Comparison of ENCODE assay signal across 8 cellular contexts in the genomic region with DNA sequence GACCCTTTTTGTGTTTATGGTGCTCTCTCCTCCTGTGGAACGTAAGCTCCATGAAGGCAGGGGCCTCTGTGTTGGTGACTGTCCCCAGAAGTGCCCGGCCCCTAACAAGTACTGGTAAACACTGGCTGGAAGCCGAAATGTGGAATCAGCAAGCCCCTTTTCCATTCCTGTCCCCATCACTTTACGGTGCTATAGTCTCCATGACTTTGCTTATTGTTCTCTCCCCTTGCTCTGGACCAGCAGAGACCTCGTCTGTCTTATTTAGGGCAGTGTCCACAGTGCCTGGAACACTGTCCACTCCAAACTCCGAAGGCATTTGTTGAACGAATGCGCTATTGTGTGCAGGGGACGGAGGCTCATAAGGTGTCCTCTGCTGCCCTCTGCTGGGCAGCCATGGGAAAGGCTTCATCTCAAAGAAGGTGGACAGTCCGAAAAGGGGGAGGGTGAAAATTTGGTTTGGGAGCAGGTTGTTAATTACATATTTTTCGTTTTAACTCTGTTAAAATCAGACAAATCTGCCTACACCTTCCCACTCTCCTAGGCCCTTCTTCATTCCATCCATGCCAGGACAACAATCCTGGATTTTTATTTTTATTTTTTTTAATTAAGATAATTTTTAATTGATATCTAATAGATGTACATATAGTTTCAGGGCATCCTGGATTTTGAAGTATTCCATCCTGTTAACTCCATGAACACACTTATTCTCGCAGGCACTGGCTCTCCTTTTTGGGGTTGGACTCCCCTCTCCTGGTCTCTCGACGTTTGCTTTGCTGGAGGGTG.
DNase-seq lines count a peak whose midpoint lies in the region; ATAC-seq and TF ChIP-seq lines count a peak whose summit lies in the region.

No MANE protein-coding gene starts in this region.

- H3K36me3 Mint-ChIP-seq in T-helper 2 cell treated with Interferon-gamma antibody and Interleukin-4, amounts not matched to agents 5 μg/mL and 100 μg/mL, for 36 hours (ENCODE audit: low read depth): no peaks in the 10 kb centered on the region

- H3K9me3 ChIP-seq in BE2C: no peaks in the 10 kb centered on the region
- H3K9me3 ChIP-seq in right atrium auricular region: no peaks in the 10 kb centered on the region

- no peak overlapping the region for H3K4me3 ChIP-seq in BE2C (ENCODE audit: low read depth, low read length)
- H3K4me3 ChIP-seq in right atrium auricular region: no peak overlapping the region

- H3K36me3 ChIP-seq in BE2C (no peaks in the 10 kb centered on the region), right atrium auricular region (no peaks in the 10 kb centered on the region)

- H3K9me3 Mint-ChIP-seq in T-helper 2 cell treated with Interferon-gamma antibody and Interleukin-4, amounts not matched to agents 5 μg/mL and 100 μg/mL, for 36 hours: no peaks in the 10 kb centered on the region

- peaks cover 2% of the 10 kb centered on the region for H3K4me1 Mint-ChIP-seq in T-helper 2 cell treated with Interferon-gamma antibody and Interleukin-4, amounts not matched to agents 5 μg/mL and 100 μg/mL, for 36 hours (ENCODE audit: low read depth)

- H3K27ac ChIP-seq in right atrium auricular region: no peak overlapping the region

- H3K4me1 ChIP-seq in BE2C: no peaks in the 10 kb centered on the region
- no peaks in the 10 kb centered on the region for H3K4me1 ChIP-seq in right atrium auricular region

- H3K27me3 ChIP-seq in BE2C (no peaks in the 10 kb centered on the region), right atrium auricular region (no peaks in the 10 kb centered on the region)

- intact Hi-C loops in sciatic nerve (cut with DNase I): loop anchor here (1.0 kb wide), 1 partner anchor 646 kb away; no protein-coding TSS in a partner anchor

- DNase-seq in BE2C (peak; percentile 74), GM20000 (ENCODE audit: low spot score) (peak; percentile 81), NCI-H1105 treated with DMSO at 0.1 percent for 48 hours (lab: John Stamatoyannopoulos, UW) (peak; percentile 19), anterior cingulate cortex (lab: John Stamatoyannopoulos, UW) (peak in 53 of 58 donors; percentile 10 to 82 (median 54)), right atrium auricular region (ENCODE audit: low spot score) (peak; percentile 85), sciatic nerve (ENCODE audit: low spot score) (peak; percentile 88)
- peak; percentile 38 for DNase-seq in T-helper 2 cell treated with Interferon-gamma antibody and Interleukin-4, amounts not matched to agents 5 μg/mL and 100 μg/mL, for 36 hours (ENCODE audit: low spot score)

- H3K4me3 Mint-ChIP-seq in T-helper 2 cell treated with Interferon-gamma antibody and Interleukin-4, amounts not matched to agents 5 μg/mL and 100 μg/mL, for 36 hours: no peak overlapping the region

- ATAC-seq in sciatic nerve (peak; percentile 94), HG03045 (IDR thresholded peaks at IDR 0.05; ENCODE audit: unreplicated experiment) (no peak)

- peaks cover 4% of the 10 kb centered on the region for H3K27me3 Mint-ChIP-seq in T-helper 2 cell treated with Interferon-gamma antibody and Interleukin-4, amounts not matched to agents 5 μg/mL and 100 μg/mL, for 36 hours (ENCODE audit: low read depth)

- no peak overlapping the region for H3K27ac Mint-ChIP-seq in T-helper 2 cell treated with Interferon-gamma antibody and Interleukin-4, amounts not matched to agents 5 μg/mL and 100 μg/mL, for 36 hours

- peak; percentile 96 for TF ChIP-seq CTCF in BE2C (IDR thresholded peaks at IDR 0.05; ENCODE audit: low read depth, low read length)
- peak; percentile 84 for TF ChIP-seq CTCF in GM20000 (IDR thresholded peaks at IDR 0.05; ENCODE audit: extremely low read depth, missing control alignments)
- TF ChIP-seq CTCF in right atrium auricular region (IDR thresholded peaks at IDR 0.05): peak; percentile 83 to 95

Comparison
In these comparisons a context has a peak if more than half of its experiments do, and no peak if none do; other contexts are left out.
1. DNase-seq: peak in every context shown above with its lines; median percentile 88 in sciatic nerve; 85 in right atrium auricular region; 81 in GM20000; 74 in BE2C; 54 in anterior cingulate cortex; 38 in T-helper 2 cell treated with Interferon-gamma antibody and Interleukin-4, amounts not matched to agents 5 μg/mL and 100 μg/mL, for 36 hours; 19 in NCI-H1105 treated with DMSO at 0.1 percent for 48 hours.